Comparison of ENCODE assay signal across 8 cellular contexts in genomic region chr7:148962515-148962822, GRCh38.
DNase-seq lines count a peak whose midpoint lies in the region; ATAC-seq and TF ChIP-seq lines count a peak whose summit lies in the region.

No MANE protein-coding gene starts in this region.

- intact Hi-C loops in esophagus muscularis mucosa (cut with DNase I): loop anchor here (2.0 to 10.0 kb wide), 3 partner anchors 108 to 268 kb away; partner anchors contain the start of gene CUL1

- peaks cover 11 to 33% (median 29%) of the 10 kb centered on the region in 4 donors for H3K4me1 ChIP-seq in esophagus muscularis mucosa
- H3K4me1 ChIP-seq in skeletal muscle satellite cell (ENCODE audit: control insufficient read depth, insufficient read depth, low read length): peaks cover 15% of the 10 kb centered on the region

- TF ChIP-seq EP300 in esophagus muscularis mucosa (IDR thresholded peaks at IDR 0.05): no peak

- peak overlapping the region in 1 of 4 donors; percentile 72 for H3K27ac ChIP-seq in esophagus muscularis mucosa (replicated peaks in 1 of 4)

- H3K4me2 ChIP-seq in skeletal muscle satellite cell (ENCODE audit: low read length): peak overlapping the region; percentile 73

- H3K4me3 ChIP-seq in MG63 (peak overlapping the region; percentile 63), esophagus muscularis mucosa (peak overlapping the region; percentile 54 to 71 (median 63)), skeletal muscle satellite cell (ENCODE audit: low read length) (peak overlapping the region; percentile 73)

- H3K9ac ChIP-seq in skeletal muscle satellite cell (ENCODE audit: low read depth, low read length): peak overlapping the region; percentile 72

- H3K27me3 ChIP-seq in MG63 (no peaks in the 10 kb centered on the region), esophagus muscularis mucosa (no peaks in the 10 kb centered on the region), skeletal muscle satellite cell (ENCODE audit: control insufficient read depth, insufficient read depth, low read length) (no peaks in the 10 kb centered on the region)

- DNase-seq in MG63 (no peak), esophagus muscularis mucosa (ENCODE audit: extremely low spot score) (no peak), NCI-H1048 (lab: John Stamatoyannopoulos, UW) (no peak), NCI-H1092 treated with DMSO at 0.1 percent for 48 hours (lab: John Stamatoyannopoulos, UW) (no peak)
- DNase-seq in stimulated activated naive CD4-positive, alpha-beta T cell treated with Interleukin-2 at 50 U/mL for 16 hours (lab: John Stamatoyannopoulos, UW): no peak

- TF ChIP-seq CTCF in esophagus muscularis mucosa (IDR thresholded peaks at IDR 0.05): no peak

- peak; percentile 4 for ATAC-seq in GM21360 (IDR thresholded peaks at IDR 0.05; ENCODE audit: unreplicated experiment)
- no peak for ATAC-seq in HG03521 (IDR thresholded peaks at IDR 0.05; ENCODE audit: unreplicated experiment)

- H3K9me3 ChIP-seq in MG63 (no peaks in the 10 kb centered on the region), esophagus muscularis mucosa (no peaks in the 10 kb centered on the region), skeletal muscle satellite cell (replicated peaks; ENCODE audit: low read length) (no peaks in the 10 kb centered on the region)

- no peaks in the 10 kb centered on the region for H3K36me3 ChIP-seq in MG63
- H3K36me3 ChIP-seq in esophagus muscularis mucosa: no peaks in the 10 kb centered on the region
- no peaks in the 10 kb centered on the region for H3K36me3 ChIP-seq in skeletal muscle satellite cell (ENCODE audit: insufficient read depth, low read length)

- no peak for TF ChIP-seq POLR2A in esophagus muscularis mucosa (IDR thresholded peaks at IDR 0.05; ENCODE audit: low read depth)

- WGBS in esophagus muscularis mucosa: 12% methylated on average over 5 of the region's 5 CpGs
